In genomic region chr3:124269619-124270018, GRCh38 we compare ENCODE assay signal across 29 cellular contexts.
DNase-seq lines count a peak whose midpoint lies in the region; ATAC-seq and TF ChIP-seq lines count a peak whose summit lies in the region.
"Had no signal": no experiment of that assay in that cellular context is flagged by ENCODE, and none has a peak within 500 bp of the region (broad histone marks: within the 10 kb centered on the region; RNA-seq: fewer than 3 reads in every experiment).

No MANE protein-coding gene starts in this region.

- H3K9me3 ChIP-seq in cardiac muscle cell (ENCODE audit: low read depth) (no peaks in the 10 kb centered on the region), ascending aorta (no peaks in the 10 kb centered on the region), BE2C (no peaks in the 10 kb centered on the region)
- H3K9me3 ChIP-seq: A549, Caco-2, SJSA1 had no signal

- no peak for TF ChIP-seq CTCF in cardiac muscle cell (IDR thresholded peaks at IDR 0.05; ENCODE audit: low read depth, low read length)
- TF ChIP-seq CTCF in ascending aorta (IDR thresholded peaks at IDR 0.05): no peak
- no peak for TF ChIP-seq CTCF in nephron (IDR thresholded peaks at IDR 0.05; ENCODE audit: unreplicated experiment in 3 of 3)
- no peak for TF ChIP-seq CTCF in BE2C (IDR thresholded peaks at IDR 0.05; ENCODE audit: low read depth, low read length)
- TF ChIP-seq CTCF in MCF 10A (IDR thresholded peaks at IDR 0.05; ENCODE audit: unreplicated experiment): no peak

- no peak overlapping the region for H3K4me3 Mint-ChIP-seq in nephron
- H3K4me3 Mint-ChIP-seq in MCF 10A (ENCODE audit: unreplicated experiment): no peak overlapping the region
- H3K4me3 Mint-ChIP-seq: CD8-positive, alpha-beta T cell had no signal

- CTCF ChIA-PET in MCF 10A (lab: Yijun Ruan, JAX): interaction anchor here (0.9 kb wide), 1 partner anchor 291 kb away, joined by 3 read pairs; no protein-coding TSS in a partner anchor

- peaks cover 31% of the 10 kb centered on the region for H3K4me1 Mint-ChIP-seq in nephron
- H3K4me1 Mint-ChIP-seq in MCF 10A (ENCODE audit: insufficient read depth, unreplicated experiment): peaks cover 8% of the 10 kb centered on the region

- H3K9me3 Mint-ChIP-seq in nephron (no peaks in the 10 kb centered on the region), MCF 10A (ENCODE audit: unreplicated experiment) (no peaks in the 10 kb centered on the region)
- H3K9me3 Mint-ChIP-seq: CD8-positive, alpha-beta T cell had no signal

- H3K36me3 Mint-ChIP-seq in nephron (ENCODE audit: low read depth) (peaks cover 8% of the 10 kb centered on the region), MCF 10A (ENCODE audit: insufficient read depth, unreplicated experiment) (no peaks in the 10 kb centered on the region)
- H3K36me3 Mint-ChIP-seq: CD8-positive, alpha-beta T cell had no signal

- ATAC-seq in HG02623 (IDR thresholded peaks at IDR 0.05; ENCODE audit: unreplicated experiment): no peak
- ATAC-seq: A549; CD8-positive, alpha-beta T cell had no signal

- intact Hi-C loops in cardiac septum (cut with DNase I): loop anchor here (5.0 kb wide), 1 partner anchor 67 kb away; no protein-coding TSS in a partner anchor
- intact Hi-C loops in ascending aorta (cut with DNase I): no loop called here
- intact Hi-C loops in MCF 10A (cut with micrococcal nuclease): no loop called here

- H3K4me1 ChIP-seq in cardiac muscle cell (ENCODE audit: low read depth) (peaks cover 20% of the 10 kb centered on the region), ascending aorta (peaks cover 17 to 48% of the 10 kb centered on the region in 2 donors), BE2C (no peaks in the 10 kb centered on the region)
- H3K4me1 ChIP-seq: Caco-2 had no signal

- H3K27me3 Mint-ChIP-seq in nephron (ENCODE audit: low read depth) (no peaks in the 10 kb centered on the region), MCF 10A (ENCODE audit: insufficient read depth, unreplicated experiment) (no peaks in the 10 kb centered on the region)

- POLR2A ChIA-PET in MCF 10A (lab: Yijun Ruan, JAX): interaction anchor here (0.6 kb wide), 1 partner anchor 111 kb away, joined by 3 read pairs; no protein-coding TSS in a partner anchor

- H3K27ac Mint-ChIP-seq in nephron (peak overlapping the region in 2 of 3 experiments; percentile 40 to 70), MCF 10A (ENCODE audit: low read depth, unreplicated experiment) (no peak overlapping the region)
- H3K27ac Mint-ChIP-seq: CD8-positive, alpha-beta T cell had no signal

- H3K27ac ChIP-seq in cardiac muscle cell: peak overlapping the region; percentile 15
- H3K27ac ChIP-seq in ascending aorta: peak overlapping the region; percentile 46 to 98
- H3K27ac ChIP-seq: A549, C4-2B, KMS-11, PC-9, SJSA1 had no signal

- no peaks in the 10 kb centered on the region for H3K36me3 ChIP-seq in cardiac muscle cell
- peaks cover 10 to 16% of the 10 kb centered on the region in 2 donors for H3K36me3 ChIP-seq in ascending aorta
- H3K36me3 ChIP-seq in BE2C: peaks cover 16% of the 10 kb centered on the region

- no TSS peak for BruUV-seq in MCF 10A (replicated peaks; lab: Mats Ljungman, UMichigan)

- H3K4me3 ChIP-seq in cardiac muscle cell (no peak overlapping the region), ascending aorta (no peak overlapping the region), BE2C (ENCODE audit: low read depth, low read length) (no peak overlapping the region)
- H3K4me3 ChIP-seq: A549, PC-9, SJSA1 had no signal

- DNase-seq in cardiac muscle cell (ENCODE audit: low read depth in 1 of 2, low spot score in 1 of 2) (peak in 1 of 2 donors; percentile 35), cardiac septum (ENCODE audit: low spot score) (no peak), ascending aorta (ENCODE audit: low spot score in 2 of 2) (no peak), BE2C (no peak), A172 (ENCODE audit: low spot score) (no peak), MCF 10A (ENCODE audit: unreplicated experiment) (no peak)
- DNase-seq: AML-193; Caco-2; CD8-positive, alpha-beta T cell; DMS 273 treated with DMSO at 0.1 percent for 48 hours; DND-41; HCEC 1CT; NCI-H1092; NCI-H1417 treated with DMSO at 0.1 percent for 48 hours; NCI-H1694 treated with DMSO at 0.1 percent for 48 hours; NCI-H2081; NCI-H2171 treated with DMSO at 0.1 percent for 48 hours; NCI-H345; NCI-H510A treated with DMSO at 0.1 percent for 48 hours; NCI-H774; PC-9; Right ventricle myocardium superior; RPMI8226 had no signal

- no peaks in the 10 kb centered on the region for H3K27me3 ChIP-seq in cardiac muscle cell
- no peaks in the 10 kb centered on the region for H3K27me3 ChIP-seq in ascending aorta
- no peaks in the 10 kb centered on the region for H3K27me3 ChIP-seq in BE2C
- H3K27me3 ChIP-seq: SJSA1 had no signal
